1 cellular context compared by ENCODE assay signal in the genomic region with DNA sequence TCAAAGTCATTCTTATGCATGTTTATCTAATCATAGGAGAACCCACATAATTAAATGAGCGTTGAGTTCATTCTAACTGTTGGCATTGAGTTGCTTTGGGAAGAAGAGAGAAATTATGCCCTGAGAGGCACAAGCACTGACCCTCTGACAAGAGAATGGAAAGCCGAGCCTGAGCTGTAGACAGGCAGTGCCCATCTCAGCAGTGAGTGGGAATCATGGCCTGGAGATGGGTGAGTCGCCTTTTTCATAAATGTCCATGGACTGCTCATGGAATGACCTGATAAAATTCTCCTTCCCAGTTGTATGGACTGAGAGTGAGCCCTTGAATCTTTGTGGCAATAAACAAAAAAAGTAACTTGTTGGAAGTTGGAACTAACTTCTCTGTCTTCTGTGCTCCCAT.
TF ChIP-seq lines count a peak whose summit lies in the region.

No MANE protein-coding gene starts in this region.

TF ChIP-seq in HepG2, 621 proteins besides CTCF, POLR2A, EP300 and RAD21:
- TF ChIP-seq HMGXB4 (CRISPR knock-in tag; IDR thresholded peaks at IDR 0.05; ENCODE audit: borderline replicate concordance in 1 of 2, low read depth in 1 of 2), result 0 out of 4 replicates have a peak, but pooled peaks of 1 of the 2 experiments have one; percentile 6
- TF ChIP-seq ZNF30 (CRISPR knock-in tag; IDR thresholded peaks at IDR 0.05), result no peak
- TF ChIP-seq, protein P1, sequence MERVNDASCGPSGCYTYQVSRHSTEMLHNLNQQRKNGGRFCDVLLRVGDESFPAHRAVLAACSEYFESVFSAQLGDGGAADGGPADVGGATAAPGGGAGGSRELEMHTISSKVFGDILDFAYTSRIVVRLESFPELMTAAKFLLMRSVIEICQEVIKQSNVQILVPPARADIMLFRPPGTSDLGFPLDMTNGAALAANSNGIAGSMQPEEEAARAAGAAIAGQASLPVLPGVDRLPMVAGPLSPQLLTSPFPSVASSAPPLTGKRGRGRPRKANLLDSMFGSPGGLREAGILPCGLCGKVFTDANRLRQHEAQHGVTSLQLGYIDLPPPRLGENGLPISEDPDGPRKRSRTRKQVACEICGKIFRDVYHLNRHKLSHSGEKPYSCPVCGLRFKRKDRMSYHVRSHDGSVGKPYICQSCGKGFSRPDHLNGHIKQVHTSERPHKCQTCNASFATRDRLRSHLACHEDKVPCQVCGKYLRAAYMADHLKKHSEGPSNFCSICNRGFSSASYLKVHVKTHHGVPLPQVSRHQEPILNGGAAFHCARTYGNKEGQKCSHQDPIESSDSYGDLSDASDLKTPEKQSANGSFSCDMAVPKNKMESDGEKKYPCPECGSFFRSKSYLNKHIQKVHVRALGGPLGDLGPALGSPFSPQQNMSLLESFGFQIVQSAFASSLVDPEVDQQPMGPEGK (CRISPR knock-in tag; IDR thresholded peaks at IDR 0.05), result no peak
- TF ChIP-seq SOX13 (IDR thresholded peaks at IDR 0.05), result no peak
- TF ChIP-seq SOX13 (CRISPR knock-in tag; conservative IDR thresholded peaks at IDR 0.05 in 1 of 2, IDR thresholded peaks at IDR 0.05 in 1 of 2), result no peak
